In the genomic region with DNA sequence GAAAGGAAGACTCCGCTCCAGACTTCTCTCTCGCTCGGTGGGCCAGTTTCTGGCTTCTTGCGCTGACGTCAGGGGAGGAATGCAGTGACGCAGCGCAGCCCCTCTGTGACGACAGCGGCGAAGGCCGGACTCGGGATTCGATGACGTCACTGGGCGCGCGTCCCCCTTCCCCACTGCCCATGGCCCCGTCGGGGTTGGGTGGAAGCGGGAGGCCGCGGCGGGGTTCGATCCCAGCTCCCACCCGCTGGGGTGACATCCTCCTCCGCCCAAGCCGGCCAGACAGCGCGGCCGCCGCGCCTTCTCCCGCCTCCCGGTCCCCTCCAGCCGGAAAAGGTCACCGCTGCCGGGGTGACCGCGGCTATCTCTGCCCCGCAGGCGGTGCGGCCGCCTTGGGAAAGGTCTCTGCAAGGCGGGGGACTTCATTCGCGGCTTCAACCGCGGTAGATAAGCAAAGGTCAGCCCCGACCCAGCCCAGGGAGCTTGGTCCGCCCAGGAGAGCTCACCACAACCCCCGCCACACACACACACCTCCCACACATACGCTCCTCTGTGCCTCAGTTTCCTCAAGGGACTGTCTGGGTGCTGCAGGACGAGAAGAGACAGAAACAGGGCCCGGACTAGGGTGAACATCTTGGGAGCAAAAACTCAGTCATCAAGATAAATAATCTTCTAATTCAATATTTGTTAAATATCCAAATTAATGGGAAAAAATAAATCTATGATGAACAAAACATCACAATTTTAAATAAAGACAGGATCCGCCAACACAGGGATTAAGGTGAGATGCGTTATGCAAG, we compare ENCODE assay signal across 8 cellular contexts. TPM values are rescaled to one million over a fixed set of nuclear protein-coding genes. Genes with fewer than 3 reads are reported as not detected.
A peak's percentile ranks its signal among the peaks of the same experiment; 100 is the strongest.
DNase-seq lines count a peak whose midpoint lies in the region; ATAC-seq and TF ChIP-seq lines count a peak whose summit lies in the region.

No MANE protein-coding gene starts in this region.

- POLR2A ChIA-PET in naive thymus-derived CD8-positive, alpha-beta T cell (lab: Charles Lee), result interaction anchor here (0.6 to 18.9 kb wide), 23 partner anchors 9 to 511 kb away, joined by 3 to 481 read pairs (median 5); a partner anchor contains a TSS

- DNase-seq in endodermal cell, result peak; percentile 96
- DNase-seq in naive thymus-derived CD8-positive, alpha-beta T cell, result peak in 2 of 10 donors; percentile 73 to 95
- DNase-seq in ureter (ENCODE audit: low spot score), result no peak
- no peak for DNase-seq in NCI-H1694 (lab: John Stamatoyannopoulos, UW)

- peak overlapping the region; percentile 82 for H3K4me3 Mint-ChIP-seq in endodermal cell
- H3K4me3 Mint-ChIP-seq in naive thymus-derived CD8-positive, alpha-beta T cell, result peak overlapping the region; percentile 81 to 98 (median 91)

- H3K27me3 Mint-ChIP-seq in endodermal cell (ENCODE audit: insufficient read depth), result no peaks in the 10 kb centered on the region
- H3K27me3 Mint-ChIP-seq in naive thymus-derived CD8-positive, alpha-beta T cell, result peaks cover 0 to 2% (median 0%) of the 10 kb centered on the region in 5 donors

- no peak for TF ChIP-seq CTCF in endodermal cell (conservative IDR thresholded peaks at IDR 0.05)

- no peaks in the 10 kb centered on the region for H4K20me1 ChIP-seq in BLaER1

- H3K9ac ChIP-seq in BLaER1, result peak overlapping the region; percentile 94
- peak overlapping the region; percentile 95 for H3K9ac ChIP-seq in endodermal cell (ENCODE audit: extremely low read depth, low read length, poor library complexity, severe bottlenecking)

- no peaks in the 10 kb centered on the region for H3K36me3 ChIP-seq in BLaER1
- no peaks in the 10 kb centered on the region for H3K36me3 ChIP-seq in endodermal cell (ENCODE audit: control insufficient read depth, insufficient read depth, low read length)

- H3K4me1 Mint-ChIP-seq in endodermal cell, result no peaks in the 10 kb centered on the region
- H3K4me1 Mint-ChIP-seq in naive thymus-derived CD8-positive, alpha-beta T cell, result peaks cover 18 to 42% (median 41%) of the 10 kb centered on the region in 4 donors

- peak overlapping the region; percentile 97 for H3K4me2 ChIP-seq in BLaER1

- H3K4me3 ChIP-seq in BLaER1, result peak overlapping the region; percentile 88
- H3K4me3 ChIP-seq in endodermal cell (ENCODE audit: low read length), result peak overlapping the region; percentile 88

- H3K36me3 Mint-ChIP-seq in endodermal cell (ENCODE audit: low read depth), result no peaks in the 10 kb centered on the region
- H3K36me3 Mint-ChIP-seq in naive thymus-derived CD8-positive, alpha-beta T cell, result no peaks in the 10 kb centered on the region

- H3K27ac Mint-ChIP-seq in endodermal cell, result peak overlapping the region; percentile 100
- H3K27ac Mint-ChIP-seq in naive thymus-derived CD8-positive, alpha-beta T cell, result peak overlapping the region; percentile 95 to 100 (median 99)

- 7 to 9% methylated on average over 24 to 55 of the region's 56 CpGs for WGBS in endodermal cell (ENCODE audit: insufficient coverage in 1 of 2, insufficient read length in 1 of 2), 2 experiments

- no peaks in the 10 kb centered on the region for H3K9me3 Mint-ChIP-seq in endodermal cell
- H3K9me3 Mint-ChIP-seq in naive thymus-derived CD8-positive, alpha-beta T cell, result no peaks in the 10 kb centered on the region

- no peaks in the 10 kb centered on the region for H3K9me3 ChIP-seq in BLaER1
- no peaks in the 10 kb centered on the region for H3K9me3 ChIP-seq in endodermal cell (ENCODE audit: control insufficient read depth, low read length)

- H3K4me1 ChIP-seq in BLaER1, result peaks cover 53% of the 10 kb centered on the region
- H3K4me1 ChIP-seq in endodermal cell (ENCODE audit: control insufficient read depth, insufficient read depth, low read length), result no peaks in the 10 kb centered on the region

- peak; percentile 53 for TF ChIP-seq POLR2A in Raji (IDR thresholded peaks at IDR 0.05; ENCODE audit: insufficient read depth, low read depth, low read length)

- H3K27ac ChIP-seq in BLaER1, result peak overlapping the region; percentile 94
- peak overlapping the region; percentile 100 for H3K27ac ChIP-seq in endodermal cell (ENCODE audit: low read depth, low read length)

- no peaks in the 10 kb centered on the region for H3K27me3 ChIP-seq in BLaER1
- H3K27me3 ChIP-seq in endodermal cell (ENCODE audit: control insufficient read depth, insufficient read depth, low read length, poor library complexity, severe bottlenecking), result no peaks in the 10 kb centered on the region

- peak; percentile 26 for ATAC-seq in GM18861 (IDR thresholded peaks at IDR 0.05; ENCODE audit: unreplicated experiment)
- peak; percentile 33 for ATAC-seq in HG03039 (IDR thresholded peaks at IDR 0.05; ENCODE audit: unreplicated experiment)
- peak; percentile 9 to 31 for ATAC-seq in naive thymus-derived CD8-positive, alpha-beta T cell

RNA-seq across cellular contexts. Expression of a gene that starts 0.8 kb away (rescaled TPM):
- total RNA-seq in endodermal cell (10 to 100 TPM; 17.1 to 24.3 TPM), ureter (16.4 TPM)
- 11.6 TPM for polyA plus RNA-seq in endodermal cell (2013, experiment 1 of 2)
- polyA plus RNA-seq in endodermal cell (2013, experiment 2 of 2), result 11.2 TPM
- 10 to 100 TPM; 17.1 to 18.8 TPM for total RNA-seq in naive thymus-derived CD8-positive, alpha-beta T cell
- 1 to 10 TPM in 2 of 3 donors, under 1 TPM in 1; 0.84 to 1.1 (median 1.0) TPM for polyA plus RNA-seq in naive thymus-derived CD8-positive, alpha-beta T cell

RNA-seq across cellular contexts. Expression of a gene that starts 21.0 kb away (rescaled TPM):
- total RNA-seq in endodermal cell (not detected), ureter (not detected)
- not detected for polyA plus RNA-seq in endodermal cell (2013, experiment 1 of 2)
- polyA plus RNA-seq in endodermal cell (2013, experiment 2 of 2), result not detected
- not detected for total RNA-seq in naive thymus-derived CD8-positive, alpha-beta T cell
- under 1 TPM in 1 of 3 donors, not detected in 2; 0.50 TPM for polyA plus RNA-seq in naive thymus-derived CD8-positive, alpha-beta T cell

RNA-seq across cellular contexts. Expression of a gene that starts 24.6 kb away (rescaled TPM):
- total RNA-seq in endodermal cell (10 to 100 TPM; 10.3 to 10.8 TPM), ureter (5.1 TPM)
- polyA plus RNA-seq in endodermal cell (2013, experiment 1 of 2), result 4.4 TPM
- 4.1 TPM for polyA plus RNA-seq in endodermal cell (2013, experiment 2 of 2)
- 10 to 100 TPM; 54.2 to 54.7 TPM for total RNA-seq in naive thymus-derived CD8-positive, alpha-beta T cell
- 10 to 100 TPM; 54.5 to 91.2 (median 83.9) TPM for polyA plus RNA-seq in naive thymus-derived CD8-positive, alpha-beta T cell

RNA-seq across cellular contexts. Expression of a gene that starts 54.7 kb away (rescaled TPM):
- total RNA-seq in endodermal cell, result 10 to 100 TPM; 62.4 to 72.9 TPM
- 55.3 TPM for polyA plus RNA-seq in endodermal cell (2013, experiment 1 of 2)
- polyA plus RNA-seq in endodermal cell (2013, experiment 2 of 2), result 50.7 TPM
- 10 to 100 TPM; 93.5 to 93.6 TPM for total RNA-seq in naive thymus-derived CD8-positive, alpha-beta T cell
- 1 to 10 TPM; 2.9 to 6.0 (median 3.4) TPM for polyA plus RNA-seq in naive thymus-derived CD8-positive, alpha-beta T cell
- 30.0 TPM for total RNA-seq in ureter

RNA-seq across cellular contexts. Expression of a gene that starts 54.9 kb away (rescaled TPM):
- total RNA-seq in endodermal cell (1 to 10 TPM; 1.3 to 4.9 TPM), ureter (24.1 TPM)
- polyA plus RNA-seq in endodermal cell (2013, experiment 1 of 2), result 7.6 TPM
- 5.2 TPM for polyA plus RNA-seq in endodermal cell (2013, experiment 2 of 2)
- total RNA-seq in naive thymus-derived CD8-positive, alpha-beta T cell, result not detected
- under 1 TPM in 1 of 3 donors, not detected in 2; 0.13 TPM for polyA plus RNA-seq in naive thymus-derived CD8-positive, alpha-beta T cell
